In genomic region chr17:81044428-81044763, GRCh38 we compare ENCODE assay signal across 11 cellular contexts. TPM values are rescaled to one million over a fixed set of nuclear protein-coding genes. Genes with fewer than 3 reads are reported as not detected.
DNase-seq lines count a peak whose midpoint lies in the region; ATAC-seq and TF ChIP-seq lines count a peak whose summit lies in the region.
"Had no signal": no experiment of that assay in that cellular context is flagged by ENCODE, and none has a peak within 500 bp of the region (broad histone marks: within the 10 kb centered on the region; RNA-seq: fewer than 3 reads in every experiment).

No MANE protein-coding gene starts in this region.

- peaks cover 1% of the 10 kb centered on the region for H3K27me3 Mint-ChIP-seq in activated T-cell treated with anti-CD3 and anti-CD28 coated beads, Interleukin-2, amount 50 U/mL, for 4 hours (ENCODE audit: low read depth)

- CTCF ChIA-PET in HCT116 (lab: Charles Lee), result interaction anchor here (1.0 to 1.9 kb wide), 2 partner anchors 21 to 57 kb away, joined by 3 to 5 read pairs; no protein-coding TSS in a partner anchor

- TF ChIP-seq CTCF in HCT116 (IDR thresholded peaks at IDR 0.05 in 2 of 3, conservative IDR thresholded peaks at IDR 0.05 in 1 of 3; ENCODE audit: borderline replicate concordance in 1 of 3, insufficient read depth in 1 of 3, low read depth in 2 of 3, low read length in 2 of 3) (no peak), breast epithelium (IDR thresholded peaks at IDR 0.05) (no peak), liver (IDR thresholded peaks at IDR 0.05; ENCODE audit: low read depth, low read length, missing input control) (no peak), gastrocnemius medialis (IDR thresholded peaks at IDR 0.05 in 4 of 5, conservative IDR thresholded peaks at IDR 0.05 in 1 of 5) (no peak)

- H3K9me2 ChIP-seq in HCT116 (ENCODE audit: insufficient read depth), result no peaks in the 10 kb centered on the region

- H4K20me1 ChIP-seq in HCT116 (ENCODE audit: insufficient read depth), result peaks cover 10% of the 10 kb centered on the region; the same call in 1 of the 2 replicates

- intact Hi-C loops in HCT116 (cut with micrococcal nuclease), result no loop called here
- intact Hi-C loops in breast epithelium (cut with DNase I; ENCODE audit: low total_unique reads), result no loop called here
- intact Hi-C loops in gastrocnemius medialis (cut with DNase I; ENCODE audit: low total_unique reads), result no loop called here

- H3K9ac ChIP-seq in HCT116 (ENCODE audit: low read length) (peak overlapping the region; percentile 71), liver (ENCODE audit: low read depth in 1 of 2, low read length in 2 of 2) (peak overlapping the region in 1 of 2 donors; percentile 5)

- no peaks in the 10 kb centered on the region for H3K27me3 ChIP-seq in HCT116 (ENCODE audit: insufficient read depth, low read length)
- H3K27me3 ChIP-seq in breast epithelium, result no peaks in the 10 kb centered on the region
- no peaks in the 10 kb centered on the region for H3K27me3 ChIP-seq in liver (ENCODE audit: control insufficient read depth in 4 of 4, insufficient read depth in 4 of 4, low read length in 3 of 4)
- H3K27me3 ChIP-seq in gastrocnemius medialis, result peaks cover 0 to 2% (median 0%) of the 10 kb centered on the region in 3 donors
- H3K27me3 ChIP-seq: cardiac muscle cell had no signal

- peaks cover 0 to 21% of the 10 kb centered on the region in 2 experiments; a peak in 1 of 4 replicates for H3K36me3 ChIP-seq in HCT116 (ENCODE audit: control insufficient read depth in 1 of 2, insufficient read depth in 2 of 2, low read length in 2 of 2)
- no peaks in the 10 kb centered on the region for H3K36me3 ChIP-seq in breast epithelium
- H3K36me3 ChIP-seq in liver (ENCODE audit: control insufficient read depth in 4 of 4, insufficient read depth in 3 of 4, low read depth in 1 of 4, low read length in 3 of 4), result peaks cover 0 to 2% (median 0%) of the 10 kb centered on the region in 4 donors
- no peaks in the 10 kb centered on the region for H3K36me3 ChIP-seq in gastrocnemius medialis
- H3K36me3 ChIP-seq: cardiac muscle cell had no signal

- in situ Hi-C loops in gastrocnemius medialis (cut with MboI; ENCODE audit: low sequenced_read_pairs in 4 of 4), result no loop called here

- DNase-seq in HCT116 (ENCODE audit: low read depth, low spot score) (no peak), breast epithelium (ENCODE audit: low spot score in 2 of 2) (no peak), gastrocnemius medialis (no peak), NCI-H2171 treated with DMSO at 0.1 percent for 48 hours (lab: John Stamatoyannopoulos, UW) (no peak)
- no peak for DNase-seq in activated T-cell treated with anti-CD3 and anti-CD28 coated beads, Interleukin-2, amount 50 U/mL, for 4 hours
- DNase-seq: NCI-H524 treated with DMSO at 0.1 percent for 48 hours had no signal

- RAD21 ChIA-PET in HCT116 (lab: Charles Lee; ENCODE audit: low non-redundant PET in 1 of 2, low total read pairs in 2 of 2, uncharacterized antibody in 2 of 2, unreplicated experiment in 2 of 2), result interaction anchor here in 1 of 2 experiments (0.8 kb wide), 1 partner anchor 51 kb away, joined by 3 read pairs; no protein-coding TSS in a partner anchor

- no peaks in the 10 kb centered on the region for H3K9me3 Mint-ChIP-seq in activated T-cell treated with anti-CD3 and anti-CD28 coated beads, Interleukin-2, amount 50 U/mL, for 4 hours

- TF ChIP-seq RAD21 in HCT116 (IDR thresholded peaks at IDR 0.05; ENCODE audit: low read depth), result no peak
- TF ChIP-seq RAD21 in liver (IDR thresholded peaks at IDR 0.05), result no peak

- POLR2A ChIA-PET in HCT116 (lab: Charles Lee), result interaction anchor here (0.6 to 1.9 kb wide), 3 partner anchors 10 to 896 kb away, joined by 4 to 10 read pairs (median 9); partner anchors contain the start of gene BAIAP2

- TF ChIP-seq POLR2A in HCT116 (IDR thresholded peaks at IDR 0.05; ENCODE audit: borderline replicate concordance, extremely low read depth, insufficient read depth, insufficient read length) (no peak), breast epithelium (IDR thresholded peaks at IDR 0.05) (no peak), gastrocnemius medialis (IDR thresholded peaks at IDR 0.05) (no peak)

- H2AFZ ChIP-seq in HCT116 (ENCODE audit: low read depth, low read length, poor library complexity, severe bottlenecking), result no peak overlapping the region

- peak overlapping the region; percentile 72 for H3K4me2 ChIP-seq in HCT116 (ENCODE audit: low read length)

- WGBS in liver, result 66% methylated on average over 14 of the region's 14 CpGs

- H3K9me3 ChIP-seq in HCT116 (ENCODE audit: control insufficient read depth in 1 of 2, insufficient read depth in 1 of 2, low read depth in 1 of 2, low read length in 2 of 2) (no peaks in the 10 kb centered on the region), breast epithelium (no peaks in the 10 kb centered on the region), liver (ENCODE audit: control insufficient read depth in 4 of 4, low read length in 3 of 4) (no peaks in the 10 kb centered on the region), gastrocnemius medialis (no peaks in the 10 kb centered on the region)

- peak overlapping the region; percentile 94 for H3K27ac ChIP-seq in HCT116 (ENCODE audit: low read depth, low read length)
- peak overlapping the region; percentile 86 to 88 for H3K27ac ChIP-seq in breast epithelium
- H3K27ac ChIP-seq in liver (ENCODE audit: low read depth in 1 of 2, low read length in 2 of 2), result peak overlapping the region; percentile 65 to 87
- H3K27ac ChIP-seq in gastrocnemius medialis, result peak overlapping the region; percentile 61 to 78 (median 72)

- H3K4me3 ChIP-seq in HCT116 (replicated peaks in 1 of 2; ENCODE audit: low read depth in 1 of 2, low read length in 2 of 2) (peak overlapping the region; percentile 35 to 53), breast epithelium (peak overlapping the region in 1 of 3 donors; percentile 29), liver (ENCODE audit: low read depth in 1 of 3, low read length in 3 of 3) (no peak overlapping the region), gastrocnemius medialis (peak overlapping the region in 2 of 4 donors; percentile 10 to 38)
- H3K4me3 ChIP-seq: cardiac muscle cell had no signal

- no peak overlapping the region for H3K4me3 Mint-ChIP-seq in activated T-cell treated with anti-CD3 and anti-CD28 coated beads, Interleukin-2, amount 50 U/mL, for 4 hours

- ATAC-seq in HCT116 (no peak), gastrocnemius medialis (no peak), HG02588 (IDR thresholded peaks at IDR 0.05; ENCODE audit: unreplicated experiment) (no peak), HG03565 (IDR thresholded peaks at IDR 0.05; ENCODE audit: unreplicated experiment) (no peak)
- ATAC-seq in activated T-cell treated with anti-CD3 and anti-CD28 coated beads, Interleukin-2, amount 50 U/mL, for 4 hours, result no peak
- ATAC-seq: activated CD4-positive, CD25-positive, alpha-beta regulatory T cell treated with anti-CD3 and anti-CD28 coated beads, Interleukin-2, amount 50 U/mL, for 24 hours had no signal

- no peaks in the 10 kb centered on the region for H3K36me3 Mint-ChIP-seq in activated T-cell treated with anti-CD3 and anti-CD28 coated beads, Interleukin-2, amount 50 U/mL, for 4 hours (ENCODE audit: insufficient read depth)

- H3K79me2 ChIP-seq in HCT116 (ENCODE audit: insufficient read depth, low read length), result peaks cover 100% of the 10 kb centered on the region

- peaks cover 4% of the 10 kb centered on the region for H3K4me1 Mint-ChIP-seq in activated T-cell treated with anti-CD3 and anti-CD28 coated beads, Interleukin-2, amount 50 U/mL, for 4 hours (ENCODE audit: low read depth)

- BruUV-seq in HCT116 (replicated peaks; lab: Mats Ljungman, UMichigan), result no TSS peak

- H3K4me1 ChIP-seq in HCT116 (ENCODE audit: control insufficient read depth in 1 of 2, insufficient read depth in 2 of 2, low read length in 2 of 2), result peaks cover 90 to 100% of the 10 kb centered on the region in 2 experiments
- peaks cover 25 to 49% of the 10 kb centered on the region in 2 donors for H3K4me1 ChIP-seq in breast epithelium
- peaks cover 25 to 93% (median 63%) of the 10 kb centered on the region in 4 donors for H3K4me1 ChIP-seq in liver (ENCODE audit: control insufficient read depth in 4 of 4, insufficient read depth in 4 of 4, low read length in 3 of 4)
- peaks cover 21 to 43% of the 10 kb centered on the region in 2 donors for H3K4me1 ChIP-seq in gastrocnemius medialis

TF ChIP-seq in liver, 16 proteins besides CTCF, POLR2A, EP300 and RAD21 (continues in another document):
- TF ChIP-seq, protein P1, sequence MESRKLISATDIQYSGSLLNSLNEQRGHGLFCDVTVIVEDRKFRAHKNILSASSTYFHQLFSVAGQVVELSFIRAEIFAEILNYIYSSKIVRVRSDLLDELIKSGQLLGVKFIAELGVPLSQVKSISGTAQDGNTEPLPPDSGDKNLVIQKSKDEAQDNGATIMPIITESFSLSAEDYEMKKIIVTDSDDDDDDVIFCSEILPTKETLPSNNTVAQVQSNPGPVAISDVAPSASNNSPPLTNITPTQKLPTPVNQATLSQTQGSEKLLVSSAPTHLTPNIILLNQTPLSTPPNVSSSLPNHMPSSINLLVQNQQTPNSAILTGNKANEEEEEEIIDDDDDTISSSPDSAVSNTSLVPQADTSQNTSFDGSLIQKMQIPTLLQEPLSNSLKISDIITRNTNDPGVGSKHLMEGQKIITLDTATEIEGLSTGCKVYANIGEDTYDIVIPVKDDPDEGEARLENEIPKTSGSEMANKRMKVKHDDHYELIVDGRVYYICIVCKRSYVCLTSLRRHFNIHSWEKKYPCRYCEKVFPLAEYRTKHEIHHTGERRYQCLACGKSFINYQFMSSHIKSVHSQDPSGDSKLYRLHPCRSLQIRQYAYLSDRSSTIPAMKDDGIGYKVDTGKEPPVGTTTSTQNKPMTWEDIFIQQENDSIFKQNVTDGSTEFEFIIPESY (IDR thresholded peaks at IDR 0.05), result no peak
- TF ChIP-seq RXRA (IDR thresholded peaks at IDR 0.05) (no peak), EGR1 (IDR thresholded peaks at IDR 0.05; ENCODE audit: low read depth in 2 of 2) (no peak), HNF4G (IDR thresholded peaks at IDR 0.05) (no peak), FOXA1 (IDR thresholded peaks at IDR 0.05) (no peak)

RNA-seq across cellular contexts. Expression of gene BAIAP2, which starts 9.4 kb away (rescaled TPM):
- 105 TPM for total RNA-seq in HCT116 (2021; ENCODE audit: unreplicated experiment)
- polyA plus RNA-seq in HCT116 (2012), result 93.4 and 95.1 TPM in 2 replicates
- total RNA-seq in breast epithelium, result 10 to 100 TPM; 21.0 to 47.0 (median 37.6) TPM
- 10 to 100 TPM in 1 of 2 donors, 1 to 10 TPM in 1; 8.1 to 42.5 TPM for total RNA-seq in liver
- 10 to 100 TPM; 47.3 to 61.3 TPM for polyA plus RNA-seq in liver
- 10 to 100 TPM in 3 of 4 donors, 1 to 10 TPM in 1; 7.3 to 36.1 (median 15.4) TPM for total RNA-seq in gastrocnemius medialis
- total RNA-seq in activated T-cell treated with anti-CD3 and anti-CD28 coated beads, Interleukin-2, amount 50 U/mL, for 4 hours, result 1 to 10 TPM; 4.7 to 9.2 (median 7.4) TPM

RNA-seq across cellular contexts. Expression of gene CHMP6, which starts 52.8 kb away (rescaled TPM):
- total RNA-seq in HCT116 (2021; ENCODE audit: unreplicated experiment), result 22.0 TPM
- polyA plus RNA-seq in HCT116 (2012), result 14.7 and 15.2 TPM in 2 replicates
- 10 to 100 TPM; 18.6 to 30.2 (median 27.7) TPM for total RNA-seq in breast epithelium
- 10 to 100 TPM in 1 of 2 donors, 1 to 10 TPM in 1; 9.6 to 14.5 TPM for total RNA-seq in liver
- polyA plus RNA-seq in liver, result 10 to 100 TPM; 19.0 to 24.0 TPM
- 10 to 100 TPM; 29.8 to 33.3 (median 33.0) TPM for total RNA-seq in gastrocnemius medialis
- 10 to 100 TPM; 35.7 to 42.4 (median 42.1) TPM for total RNA-seq in activated T-cell treated with anti-CD3 and anti-CD28 coated beads, Interleukin-2, amount 50 U/mL, for 4 hours

Comparison
In these comparisons a context has a peak if more than half of its experiments do, and no peak if none do; other contexts are left out.
1. H3K4me3 ChIP-seq: peak in HCT116 (2 of 2); none in liver (0 of 3).
2. Peak in every context shown above with its lines, with median percentiles within 50 percentile points of each other: H3K27ac ChIP-seq.